In the genomic region with DNA sequence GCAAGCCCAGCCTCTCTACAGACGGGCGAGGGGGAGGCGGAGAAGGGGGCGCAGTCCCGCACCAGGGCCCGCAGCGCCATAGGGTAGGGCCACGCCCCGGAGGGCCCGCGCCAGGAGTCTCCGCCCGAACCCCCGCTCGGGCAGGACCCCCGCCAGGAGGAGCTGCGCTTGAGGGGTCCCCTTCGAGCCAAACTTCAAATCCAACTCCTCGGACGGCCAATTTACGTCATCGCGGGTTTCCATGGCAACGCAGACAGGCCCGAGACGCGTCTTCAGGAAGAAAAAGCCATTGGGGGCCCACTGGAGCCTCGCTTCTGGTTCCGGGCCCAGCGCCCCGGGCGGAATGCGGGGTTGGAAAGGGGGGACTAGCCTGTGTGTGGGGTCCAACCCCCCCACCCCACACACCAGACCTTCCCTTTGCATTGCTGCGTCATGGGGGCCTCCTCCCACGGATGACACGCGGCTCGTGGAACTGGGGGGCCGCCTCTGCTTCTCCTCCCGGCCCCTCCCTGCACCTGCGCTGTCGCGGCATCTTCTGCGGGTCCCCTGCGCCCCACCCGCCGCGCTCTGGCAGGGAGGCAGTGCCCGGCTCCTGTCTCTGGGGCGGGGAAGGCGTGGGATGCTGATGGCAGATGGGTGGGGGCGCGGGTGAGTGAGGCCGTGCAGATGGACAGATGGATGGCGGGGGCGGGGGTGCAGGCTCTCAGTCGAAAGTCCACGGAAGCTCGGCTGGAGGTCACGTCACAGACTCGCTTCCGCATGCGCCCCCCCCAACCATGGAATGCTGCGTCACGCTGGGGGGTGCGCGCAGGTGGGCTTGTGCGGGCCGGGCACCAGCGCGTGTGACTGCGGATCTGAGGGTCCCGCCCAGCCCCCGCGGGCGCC, we compare ENCODE assay signal across 9 cellular contexts. TPM values are rescaled to one million over a fixed set of nuclear protein-coding genes. Genes with fewer than 3 reads are reported as not detected.
DNase-seq lines count a peak whose midpoint lies in the region; ATAC-seq, FAIRE-seq and TF ChIP-seq lines count a peak whose summit lies in the region.
"Had no signal": no experiment of that assay in that cellular context is flagged by ENCODE, and none has a peak within 500 bp of the region (broad histone marks: within the 10 kb centered on the region; RNA-seq: fewer than 3 reads in every experiment).

No MANE protein-coding gene starts in this region.

- no peak for FAIRE-seq in HepG2 (lab: Jason Lieb, UNC)
- FAIRE-seq in H54 (lab: Jason Lieb, UNC), result no peak
- FAIRE-seq: TTC549 had no signal

- ATAC-seq in HepG2, result peak; percentile 54
- ATAC-seq in HG03135 (IDR thresholded peaks at IDR 0.05; ENCODE audit: unreplicated experiment), result no peak
- no peak for ATAC-seq in GM21737 (IDR thresholded peaks at IDR 0.05; ENCODE audit: unreplicated experiment)

- H3K79me2 ChIP-seq in HepG2 (ENCODE audit: insufficient read depth, low read length), result no peaks in the 10 kb centered on the region

- H4K20me1 ChIP-seq in HepG2 (ENCODE audit: insufficient read depth, low read length), result no peaks in the 10 kb centered on the region

- POLR2A ChIA-PET in HepG2 (lab: Yijun Ruan, JAX), result interaction anchor here (0.9 to 2.2 kb wide), 3 partner anchors 11 to 22 kb away, joined by 3 to 8 read pairs (median 5); a partner anchor contains a TSS

- no peak overlapping the region for H3K27ac Mint-ChIP-seq in HFFc6

- no TSS peak for BruUV-seq in HepG2 (replicated peaks; lab: Mats Ljungman, UMichigan)

- WGBS in HepG2 (ENCODE audit: low lambda C conversion rate), result 8% methylated on average over 11 of the region's 76 CpGs

- H3K4me3 Mint-ChIP-seq in HFFc6, result peak overlapping the region; percentile 55; the same call in 1 of the 2 replicates

- H3K27ac ChIP-seq in coronary artery (no peak overlapping the region), HepG2 (ENCODE audit: extremely low read length, insufficient read depth, low read length) (no peak overlapping the region)

- H3K4me1 Mint-ChIP-seq in HFFc6 (ENCODE audit: low read depth), result no peaks in the 10 kb centered on the region

- no peaks in the 10 kb centered on the region for H3K36me3 ChIP-seq in HepG2 (replicated peaks in 1 of 2; ENCODE audit: control insufficient read depth in 1 of 2, insufficient read depth in 2 of 2, low read length in 2 of 2)

- peak overlapping the region; percentile 64 for H3K4me2 ChIP-seq in HepG2 (ENCODE audit: low read depth, low read length)

- TF ChIP-seq EP300 in HepG2 (IDR thresholded peaks at IDR 0.05; ENCODE audit: low read depth in 2 of 2, low read length in 2 of 2) (no peak), HepG2 (CRISPR knock-in tag; IDR thresholded peaks at IDR 0.05; ENCODE audit: borderline replicate concordance) (no peak)

- no peaks in the 10 kb centered on the region for H3K9me3 Mint-ChIP-seq in HFFc6

- H3K9ac ChIP-seq in HepG2 (ENCODE audit: insufficient read depth, low read depth, low read length), result 0 out of 2 replicates have a peak overlapping the region, but pooled peaks have one; percentile 8

- intact Hi-C loops in HepG2 (cut with micrococcal nuclease; ENCODE audit: unreplicated experiment), result no loop called here

- no peak overlapping the region for H2AFZ ChIP-seq in HepG2 (ENCODE audit: low read length)

- peaks cover 6 to 67% of the 10 kb centered on the region in 2 experiments; a peak in 4 of 5 replicates for H3K27me3 ChIP-seq in HepG2 (ENCODE audit: control insufficient read depth in 1 of 2, insufficient read depth in 2 of 2, low read length in 2 of 2)

- no peak for TF ChIP-seq RAD21 in HepG2 (CRISPR knock-in tag; IDR thresholded peaks at IDR 0.05)

- no peaks in the 10 kb centered on the region for H3K36me3 Mint-ChIP-seq in HFFc6 (ENCODE audit: low read depth)

- CTCF ChIA-PET in HepG2 (lab: Yijun Ruan, JAX; ENCODE audit: low intra/inter-chr PET ratio, low total read pairs), result no interaction called here

- H3K9me3 ChIP-seq in HepG2 (ENCODE audit: low read length), result no peaks in the 10 kb centered on the region

- TF ChIP-seq POLR2A in HepG2 (IDR thresholded peaks at IDR 0.05; ENCODE audit: insufficient read depth in 1 of 2, low read depth in 2 of 2, low read length in 2 of 2), result no peak
- no peak for TF ChIP-seq POLR2A in H54 (IDR thresholded peaks at IDR 0.05; ENCODE audit: low read depth, low read length)

- DNase-seq in HFFc6, result peak; percentile 52
- DNase-seq in activated CD4-positive, alpha-beta T cell treated with anti-CD3 and anti-CD28 coated beads, Interleukin-2, amount 50 U/mL, for 4 hours, result peak; percentile 77 to 80
- no peak for DNase-seq in coronary artery (ENCODE audit: low spot score)
- no peak for DNase-seq in HepG2 (ENCODE audit: low spot score)
- peak; percentile 64 to 67 for DNase-seq in stimulated activated CD4-positive, alpha-beta T cell treated with anti-CD3 and anti-CD28 coated beads, Interleukin-4, amount 100 ng/mL, for 48 hours (ENCODE audit: low read depth in 2 of 2)
- DNase-seq in H54 (ENCODE audit: insufficient read length, low spot score), result no peak

- in situ Hi-C loops in HepG2 (cut with HindIII; ENCODE audit: extremely low pct_ligation_motif_present, low pct_unique_long_range_greater_than_20kb), result no loop called here

- peak overlapping the region; percentile 69 for H3K4me3 ChIP-seq in coronary artery
- peak overlapping the region; percentile 19 to 72 (median 42); a peak in 4 of 6 replicates for H3K4me3 ChIP-seq in HepG2 (replicated peaks in 1 of 3; ENCODE audit: insufficient read depth in 1 of 3, low read depth in 2 of 3, low read length in 3 of 3)

- peaks cover 35% of the 10 kb centered on the region for H3K27me3 Mint-ChIP-seq in HFFc6 (ENCODE audit: insufficient read depth)

- peaks cover 21% of the 10 kb centered on the region for H3K4me1 ChIP-seq in HepG2 (ENCODE audit: insufficient read depth, low read length)

- TF ChIP-seq CTCF in HFFc6 (IDR thresholded peaks at IDR 0.05) (no peak; the same call in 1 of the 2 replicates), coronary artery (IDR thresholded peaks at IDR 0.05) (no peak), HepG2 (CRISPR knock-in tag; IDR thresholded peaks at IDR 0.05) (no peak)

RNA-seq across cellular contexts. Expression of a gene that starts 1.2 kb away (rescaled TPM):
- total RNA-seq in HFFc6 (2021; fragmentation: NEBNext Ultra II Directional; extraction: Animal tissue kit (Norgen Biotek cat#: 25700)), result under 1 TPM in 1 of 6 experiments, not detected in 5; 0.31 TPM
- not detected in 2 replicates for total RNA-seq in HepG2 (2016; rRNA removed; fragmentation: Illumina TruSeq; extraction: Trizol)
- not detected in 2 replicates for total RNA-seq in HepG2 (2016; cell fraction: cytosol; rRNA removed; fragmentation: Illumina TruSeq; extraction: Trizol; ENCODE audit: low read depth)
- total RNA-seq in HepG2 (2016; cell fraction: insoluble cytoplasmic fraction; rRNA removed; fragmentation: Illumina TruSeq; extraction: Trizol), result not detected in 2 replicates
- not detected in 2 replicates for total RNA-seq in HepG2 (2016; cell fraction: membrane; rRNA removed; fragmentation: Illumina TruSeq; extraction: Trizol)
- not detected in 2 replicates for total RNA-seq in HepG2 (2016; cell fraction: nucleus; rRNA removed; fragmentation: Illumina TruSeq; extraction: Trizol)
- polyA plus RNA-seq in HepG2 (2011; rRNA removed), result 0.08 and 0.21 TPM in 2 replicates
- polyA plus RNA-seq in HepG2 (2011; cell fraction: cytosol; rRNA removed), result 0.12 and 0.31 TPM in 2 replicates
- 0.50 and 0.55 TPM in 2 replicates for polyA plus RNA-seq in HepG2 (2011; cell fraction: nucleus; rRNA removed)
- polyA plus RNA-seq in HepG2 (2012), result 0.23 and 0.35 TPM in 2 replicates
- polyA plus RNA-seq in HepG2 (2016; cell fraction: cytosol; fragmentation: Illumina TruSeq; extraction: Trizol; ENCODE audit: low read depth), result not detected in 2 replicates
- not detected in 2 replicates for polyA plus RNA-seq in HepG2 (2016; cell fraction: insoluble cytoplasmic fraction; fragmentation: Illumina TruSeq; extraction: Trizol; ENCODE audit: low read depth)
- not detected in 2 replicates for polyA plus RNA-seq in HepG2 (2016; cell fraction: membrane; fragmentation: Illumina TruSeq; extraction: Trizol; ENCODE audit: low read depth)
- not detected in 2 replicates for polyA plus RNA-seq in HepG2 (2016; cell fraction: nucleus; fragmentation: Illumina TruSeq; extraction: Trizol; ENCODE audit: insufficient read depth, low read depth)
- polyA minus RNA-seq in HepG2 (2011; rRNA and poly(A)+ RNA removed; ENCODE audit: low replicate concordance), result 0.12 TPM in 1 of 2 replicates, not detected in the other
- not detected in 2 replicates for polyA minus RNA-seq in HepG2 (2011; cell fraction: cytosol; rRNA and poly(A)+ RNA removed)
- not detected in 2 replicates for polyA minus RNA-seq in HepG2 (2011; cell fraction: nucleus; rRNA and poly(A)+ RNA removed)

RNA-seq across cellular contexts. Expression of a gene that starts 11.7 kb away (rescaled TPM):
- total RNA-seq in HFFc6 (2021; fragmentation: NEBNext Ultra II Directional; extraction: Animal tissue kit (Norgen Biotek cat#: 25700)), result not detected
- total RNA-seq in HepG2 (2016; rRNA removed; fragmentation: Illumina TruSeq; extraction: Trizol), result 22.4 and 48.2 TPM in 2 replicates
- total RNA-seq in HepG2 (2016; cell fraction: cytosol; rRNA removed; fragmentation: Illumina TruSeq; extraction: Trizol; ENCODE audit: low read depth), result 14.5 and 19.5 TPM in 2 replicates
- total RNA-seq in HepG2 (2016; cell fraction: insoluble cytoplasmic fraction; rRNA removed; fragmentation: Illumina TruSeq; extraction: Trizol), result 19.1 and 44.0 TPM in 2 replicates
- 12.8 and 15.9 TPM in 2 replicates for total RNA-seq in HepG2 (2016; cell fraction: membrane; rRNA removed; fragmentation: Illumina TruSeq; extraction: Trizol)
- 39.5 and 48.3 TPM in 2 replicates for total RNA-seq in HepG2 (2016; cell fraction: nucleus; rRNA removed; fragmentation: Illumina TruSeq; extraction: Trizol)
- polyA plus RNA-seq in HepG2 (2011; rRNA removed), result 20.8 and 26.7 TPM in 2 replicates
- polyA plus RNA-seq in HepG2 (2011; cell fraction: cytosol; rRNA removed), result 32.8 and 46.2 TPM in 2 replicates
- polyA plus RNA-seq in HepG2 (2011; cell fraction: nucleus; rRNA removed), result 13.6 and 16.7 TPM in 2 replicates
- polyA plus RNA-seq in HepG2 (2012), result 18.3 and 22.2 TPM in 2 replicates
- 25.2 and 25.3 TPM in 2 replicates for polyA plus RNA-seq in HepG2 (2016; cell fraction: cytosol; fragmentation: Illumina TruSeq; extraction: Trizol; ENCODE audit: low read depth)
- 31.2 and 35.2 TPM in 2 replicates for polyA plus RNA-seq in HepG2 (2016; cell fraction: insoluble cytoplasmic fraction; fragmentation: Illumina TruSeq; extraction: Trizol; ENCODE audit: low read depth)
- polyA plus RNA-seq in HepG2 (2016; cell fraction: membrane; fragmentation: Illumina TruSeq; extraction: Trizol; ENCODE audit: low read depth), result 21.3 and 23.0 TPM in 2 replicates
- 99.8 and 108 TPM in 2 replicates for polyA plus RNA-seq in HepG2 (2016; cell fraction: nucleus; fragmentation: Illumina TruSeq; extraction: Trizol; ENCODE audit: insufficient read depth, low read depth)
- polyA minus RNA-seq in HepG2 (2011; rRNA and poly(A)+ RNA removed; ENCODE audit: low replicate concordance), result 11.2 TPM in 1 of 2 replicates, not detected in the other
- polyA minus RNA-seq in HepG2 (2011; cell fraction: cytosol; rRNA and poly(A)+ RNA removed), result 7.7 and 10.1 TPM in 2 replicates
- 2.6 and 4.7 TPM in 2 replicates for polyA minus RNA-seq in HepG2 (2011; cell fraction: nucleus; rRNA and poly(A)+ RNA removed)

RNA-seq across cellular contexts. Expression of a gene that starts 22.3 kb away (rescaled TPM):
- total RNA-seq in HFFc6 (2021; fragmentation: NEBNext Ultra II Directional; extraction: Animal tissue kit (Norgen Biotek cat#: 25700)), result 1 to 10 TPM in 5 of 6 experiments, under 1 TPM in 1; 0.55 to 8.9 (median 7.8) TPM
- 60.4 and 64.2 TPM in 2 replicates for total RNA-seq in HepG2 (2016; rRNA removed; fragmentation: Illumina TruSeq; extraction: Trizol)
- 57.8 and 71.7 TPM in 2 replicates for total RNA-seq in HepG2 (2016; cell fraction: cytosol; rRNA removed; fragmentation: Illumina TruSeq; extraction: Trizol; ENCODE audit: low read depth)
- 67.9 and 76.3 TPM in 2 replicates for total RNA-seq in HepG2 (2016; cell fraction: insoluble cytoplasmic fraction; rRNA removed; fragmentation: Illumina TruSeq; extraction: Trizol)
- 58.7 and 70.4 TPM in 2 replicates for total RNA-seq in HepG2 (2016; cell fraction: membrane; rRNA removed; fragmentation: Illumina TruSeq; extraction: Trizol)
- total RNA-seq in HepG2 (2016; cell fraction: nucleus; rRNA removed; fragmentation: Illumina TruSeq; extraction: Trizol), result 36.8 and 40.4 TPM in 2 replicates
- 27.5 and 29.3 TPM in 2 replicates for polyA plus RNA-seq in HepG2 (2011; rRNA removed)
- 32.4 and 52.6 TPM in 2 replicates for polyA plus RNA-seq in HepG2 (2011; cell fraction: cytosol; rRNA removed)
- polyA plus RNA-seq in HepG2 (2011; cell fraction: nucleus; rRNA removed), result 38.8 and 43.2 TPM in 2 replicates
- polyA plus RNA-seq in HepG2 (2012), result 14.1 and 20.9 TPM in 2 replicates
- polyA plus RNA-seq in HepG2 (2016; cell fraction: cytosol; fragmentation: Illumina TruSeq; extraction: Trizol; ENCODE audit: low read depth), result 45.1 and 62.7 TPM in 2 replicates
- polyA plus RNA-seq in HepG2 (2016; cell fraction: insoluble cytoplasmic fraction; fragmentation: Illumina TruSeq; extraction: Trizol; ENCODE audit: low read depth), result 61.9 and 62.9 TPM in 2 replicates
- 48.7 and 50.0 TPM in 2 replicates for polyA plus RNA-seq in HepG2 (2016; cell fraction: membrane; fragmentation: Illumina TruSeq; extraction: Trizol; ENCODE audit: low read depth)
- 39.1 and 50.6 TPM in 2 replicates for polyA plus RNA-seq in HepG2 (2016; cell fraction: nucleus; fragmentation: Illumina TruSeq; extraction: Trizol; ENCODE audit: insufficient read depth, low read depth)
- polyA minus RNA-seq in HepG2 (2011; rRNA and poly(A)+ RNA removed; ENCODE audit: low replicate concordance), result 5.1 and 15.7 TPM in 2 replicates
- polyA minus RNA-seq in HepG2 (2011; cell fraction: cytosol; rRNA and poly(A)+ RNA removed), result 4.8 and 6.5 TPM in 2 replicates
- 34.6 and 37.3 TPM in 2 replicates for polyA minus RNA-seq in HepG2 (2011; cell fraction: nucleus; rRNA and poly(A)+ RNA removed)

RNA-seq across cellular contexts. Expression of a gene that starts 26.8 kb away (rescaled TPM):
- 10 to 100 TPM; 45.7 to 62.0 (median 52.7) TPM for total RNA-seq in HFFc6 (2021; fragmentation: NEBNext Ultra II Directional; extraction: Animal tissue kit (Norgen Biotek cat#: 25700))
- total RNA-seq in HepG2 (2016; rRNA removed; fragmentation: Illumina TruSeq; extraction: Trizol), result 53.4 and 66.4 TPM in 2 replicates
- 127 and 151 TPM in 2 replicates for total RNA-seq in HepG2 (2016; cell fraction: cytosol; rRNA removed; fragmentation: Illumina TruSeq; extraction: Trizol; ENCODE audit: low read depth)
- total RNA-seq in HepG2 (2016; cell fraction: insoluble cytoplasmic fraction; rRNA removed; fragmentation: Illumina TruSeq; extraction: Trizol), result 45.9 and 63.3 TPM in 2 replicates
- 118 and 128 TPM in 2 replicates for total RNA-seq in HepG2 (2016; cell fraction: membrane; rRNA removed; fragmentation: Illumina TruSeq; extraction: Trizol)
- 24.0 and 36.2 TPM in 2 replicates for total RNA-seq in HepG2 (2016; cell fraction: nucleus; rRNA removed; fragmentation: Illumina TruSeq; extraction: Trizol)
- 35.6 and 37.0 TPM in 2 replicates for polyA plus RNA-seq in HepG2 (2011; rRNA removed)
- 27.9 and 34.4 TPM in 2 replicates for polyA plus RNA-seq in HepG2 (2011; cell fraction: cytosol; rRNA removed)
- 40.1 and 48.7 TPM in 2 replicates for polyA plus RNA-seq in HepG2 (2011; cell fraction: nucleus; rRNA removed)
- 30.0 and 30.3 TPM in 2 replicates for polyA plus RNA-seq in HepG2 (2012)
- 150 and 156 TPM in 2 replicates for polyA plus RNA-seq in HepG2 (2016; cell fraction: cytosol; fragmentation: Illumina TruSeq; extraction: Trizol; ENCODE audit: low read depth)
- polyA plus RNA-seq in HepG2 (2016; cell fraction: insoluble cytoplasmic fraction; fragmentation: Illumina TruSeq; extraction: Trizol; ENCODE audit: low read depth), result 57.9 and 63.8 TPM in 2 replicates
- 121 and 129 TPM in 2 replicates for polyA plus RNA-seq in HepG2 (2016; cell fraction: membrane; fragmentation: Illumina TruSeq; extraction: Trizol; ENCODE audit: low read depth)
- 62.1 and 62.9 TPM in 2 replicates for polyA plus RNA-seq in HepG2 (2016; cell fraction: nucleus; fragmentation: Illumina TruSeq; extraction: Trizol; ENCODE audit: insufficient read depth, low read depth)
- polyA minus RNA-seq in HepG2 (2011; rRNA and poly(A)+ RNA removed; ENCODE audit: low replicate concordance), result 48.5 and 63.6 TPM in 2 replicates
- polyA minus RNA-seq in HepG2 (2011; cell fraction: cytosol; rRNA and poly(A)+ RNA removed), result 11.6 and 21.1 TPM in 2 replicates
- polyA minus RNA-seq in HepG2 (2011; cell fraction: nucleus; rRNA and poly(A)+ RNA removed), result 13.3 and 16.2 TPM in 2 replicates

RNA-seq across cellular contexts. Expression of a gene that starts 26.8 kb away (rescaled TPM):
- 10 to 100 TPM; 72.5 to 80.8 (median 77.7) TPM for total RNA-seq in HFFc6 (2021; fragmentation: NEBNext Ultra II Directional; extraction: Animal tissue kit (Norgen Biotek cat#: 25700))
- 34.5 and 44.1 TPM in 2 replicates for total RNA-seq in HepG2 (2016; rRNA removed; fragmentation: Illumina TruSeq; extraction: Trizol)
- 7.2 and 8.9 TPM in 2 replicates for total RNA-seq in HepG2 (2016; cell fraction: cytosol; rRNA removed; fragmentation: Illumina TruSeq; extraction: Trizol; ENCODE audit: low read depth)
- 37.9 and 41.1 TPM in 2 replicates for total RNA-seq in HepG2 (2016; cell fraction: insoluble cytoplasmic fraction; rRNA removed; fragmentation: Illumina TruSeq; extraction: Trizol)
- 17.0 and 24.0 TPM in 2 replicates for total RNA-seq in HepG2 (2016; cell fraction: membrane; rRNA removed; fragmentation: Illumina TruSeq; extraction: Trizol)
- 16.5 and 20.7 TPM in 2 replicates for total RNA-seq in HepG2 (2016; cell fraction: nucleus; rRNA removed; fragmentation: Illumina TruSeq; extraction: Trizol)
- 21.3 and 22.6 TPM in 2 replicates for polyA plus RNA-seq in HepG2 (2011; rRNA removed)
- polyA plus RNA-seq in HepG2 (2011; cell fraction: cytosol; rRNA removed), result 14.3 and 19.4 TPM in 2 replicates
- 51.6 and 62.8 TPM in 2 replicates for polyA plus RNA-seq in HepG2 (2011; cell fraction: nucleus; rRNA removed)
- 17.9 and 24.1 TPM in 2 replicates for polyA plus RNA-seq in HepG2 (2012)
- polyA plus RNA-seq in HepG2 (2016; cell fraction: cytosol; fragmentation: Illumina TruSeq; extraction: Trizol; ENCODE audit: low read depth), result 4.7 and 4.8 TPM in 2 replicates
- polyA plus RNA-seq in HepG2 (2016; cell fraction: insoluble cytoplasmic fraction; fragmentation: Illumina TruSeq; extraction: Trizol; ENCODE audit: low read depth), result 34.0 and 36.8 TPM in 2 replicates
- polyA plus RNA-seq in HepG2 (2016; cell fraction: membrane; fragmentation: Illumina TruSeq; extraction: Trizol; ENCODE audit: low read depth), result 8.5 and 11.7 TPM in 2 replicates
- polyA plus RNA-seq in HepG2 (2016; cell fraction: nucleus; fragmentation: Illumina TruSeq; extraction: Trizol; ENCODE audit: insufficient read depth, low read depth), result 51.1 and 52.9 TPM in 2 replicates
- 49.0 and 64.6 TPM in 2 replicates for polyA minus RNA-seq in HepG2 (2011; rRNA and poly(A)+ RNA removed; ENCODE audit: low replicate concordance)
- polyA minus RNA-seq in HepG2 (2011; cell fraction: cytosol; rRNA and poly(A)+ RNA removed), result 16.4 and 17.1 TPM in 2 replicates
- 29.6 and 40.8 TPM in 2 replicates for polyA minus RNA-seq in HepG2 (2011; cell fraction: nucleus; rRNA and poly(A)+ RNA removed)

Comparison
In these comparisons a context has a peak if more than half of its experiments do, and no peak if none do; other contexts are left out.
1. DNase-seq: peak in HFFc6 (single experiment), activated CD4-positive, alpha-beta T cell treated with anti-CD3 and anti-CD28 coated beads, Interleukin-2, amount 50 U/mL, for 4 hours (2 of 2) and stimulated activated CD4-positive, alpha-beta T cell treated with anti-CD3 and anti-CD28 coated beads, Interleukin-4, amount 100 ng/mL, for 48 hours (2 of 2); none in coronary artery (single experiment), HepG2 (single experiment) and H54 (single experiment).
2. RNA of a gene that starts 11.7 kb away (total RNA-seq): 12.8 to 48.3 TPM in HepG2; not detected in HFFc6; every median in the first group is over 10 times any median in the second.